17 cellular contexts compared by ENCODE assay signal in genomic region chr2:121925466-121925865, GRCh38.
DNase-seq lines count a peak whose midpoint lies in the region; ATAC-seq and TF ChIP-seq lines count a peak whose summit lies in the region.
"Had no signal": no experiment of that assay in that cellular context is flagged by ENCODE, and none has a peak within 500 bp of the region (broad histone marks: within the 10 kb centered on the region; RNA-seq: fewer than 3 reads in every experiment).

No MANE protein-coding gene starts in this region.

- H3K4me1 ChIP-seq in GM23248 (ENCODE audit: insufficient read depth) (no peaks in the 10 kb centered on the region), RWPE2 (ENCODE audit: insufficient read depth, poor library complexity, severe bottlenecking) (no peaks in the 10 kb centered on the region)
- H3K4me1 ChIP-seq in CD4-positive, alpha-beta memory T cell (ENCODE audit: insufficient read depth, low read length): no peaks in the 10 kb centered on the region
- H3K4me1 ChIP-seq: BLaER1 treated with 17β-estradiol and CSF1 and Interleukin-3, amounts not matched to agents 10 nM and 100 nM had no signal

- no peak overlapping the region for H3K4me3 Mint-ChIP-seq in CD4-positive, alpha-beta memory T cell
- H3K4me3 Mint-ChIP-seq: CD4-positive, CD25-positive, alpha-beta regulatory T cell had no signal

- no peak overlapping the region for H2AFZ ChIP-seq in GM23248

- H3K27me3 ChIP-seq in GM23248 (replicated peaks; ENCODE audit: insufficient read depth) (no peaks in the 10 kb centered on the region), MG63 (no peaks in the 10 kb centered on the region; the same call in 1 of the 2 replicates), RWPE2 (ENCODE audit: insufficient read depth, poor library complexity, severe bottlenecking) (no peaks in the 10 kb centered on the region)
- H3K27me3 ChIP-seq in CD4-positive, alpha-beta memory T cell (ENCODE audit: insufficient read depth, low read length): no peaks in the 10 kb centered on the region
- H3K27me3 ChIP-seq: BLaER1 treated with 17β-estradiol and CSF1 and Interleukin-3, amounts not matched to agents 10 nM and 100 nM had no signal

- peaks cover 4 to 6% of the 10 kb centered on the region in 2 donors for H3K27me3 Mint-ChIP-seq in CD4-positive, alpha-beta memory T cell

- peaks cover 0 to 3% (median 0%) of the 10 kb centered on the region in 8 donors for H3K9me3 Mint-ChIP-seq in CD4-positive, alpha-beta memory T cell

- in situ Hi-C loops in GM23248 (cut with MboI): no loop called here

- ATAC-seq in RWPE2 (ENCODE audit: low read depth): peak; percentile 45; the same call in 1 of the 3 replicates
- ATAC-seq in GM19351 (IDR thresholded peaks at IDR 0.05; ENCODE audit: unreplicated experiment): no peak
- ATAC-seq: GM12878, HCT116 had no signal

- CTCF ChIA-PET in CD4-positive, alpha-beta memory T cell (lab: Charles Lee; ENCODE audit: partially characterized antibody): interaction anchor here (0.8 kb wide), 1 partner anchor 10 kb away, joined by 3 read pairs; no protein-coding TSS in a partner anchor

- no peaks in the 10 kb centered on the region; the same call in 1 of the 2 replicates for H4K20me1 ChIP-seq in GM23248 (ENCODE audit: insufficient read depth)
- H4K20me1 ChIP-seq: BLaER1 treated with 17β-estradiol and CSF1 and Interleukin-3, amounts not matched to agents 10 nM and 100 nM had no signal

- H3K36me3 ChIP-seq in GM23248 (ENCODE audit: low read depth): no peaks in the 10 kb centered on the region
- H3K36me3 ChIP-seq in MG63: no peaks in the 10 kb centered on the region
- H3K36me3 ChIP-seq in RWPE2 (ENCODE audit: low read depth): no peaks in the 10 kb centered on the region
- H3K36me3 ChIP-seq in CD4-positive, alpha-beta memory T cell (ENCODE audit: insufficient read depth, low read length): no peaks in the 10 kb centered on the region
- H3K36me3 ChIP-seq: BLaER1 treated with 17β-estradiol and CSF1 and Interleukin-3, amounts not matched to agents 10 nM and 100 nM had no signal

- TF ChIP-seq CTCF in RWPE2 (IDR thresholded peaks at IDR 0.05; ENCODE audit: poor library complexity, severe bottlenecking) (no peak), fibroblast of mammary gland (conservative IDR thresholded peaks at IDR 0.05; ENCODE audit: control insufficient read depth, insufficient read depth, low read depth, low read length) (no peak)

- H3K27ac ChIP-seq in GM23248 (no peak overlapping the region), RWPE2 (ENCODE audit: poor library complexity, severe bottlenecking) (no peak overlapping the region)
- no peak overlapping the region for H3K27ac ChIP-seq in CD4-positive, alpha-beta memory T cell (ENCODE audit: low read depth, low read length)
- H3K27ac ChIP-seq: BLaER1 treated with 17β-estradiol and CSF1 and Interleukin-3, amounts not matched to agents 10 nM and 100 nM; HL-60 had no signal

- peaks cover 16% of the 10 kb centered on the region; the same call in 1 of the 2 replicates for H3F3A ChIP-seq in GM23248 (ENCODE audit: insufficient read depth)

- H3K27ac Mint-ChIP-seq in CD4-positive, alpha-beta memory T cell: no peak overlapping the region

- no peaks in the 10 kb centered on the region for H3K9me2 ChIP-seq in GM23248 (ENCODE audit: insufficient read depth)

- H3K9me3 ChIP-seq in GM23248 (ENCODE audit: low read depth) (no peaks in the 10 kb centered on the region), MG63 (no peaks in the 10 kb centered on the region), RWPE2 (ENCODE audit: severe bottlenecking) (no peaks in the 10 kb centered on the region)
- no peaks in the 10 kb centered on the region for H3K9me3 ChIP-seq in CD4-positive, alpha-beta memory T cell (ENCODE audit: control insufficient read depth in 1 of 2, low read length in 2 of 2)
- H3K9me3 ChIP-seq: BLaER1 treated with 17β-estradiol and CSF1 and Interleukin-3, amounts not matched to agents 10 nM and 100 nM had no signal

- H3K9ac ChIP-seq in GM23248: no peak overlapping the region
- H3K9ac ChIP-seq: BLaER1 treated with 17β-estradiol and CSF1 and Interleukin-3, amounts not matched to agents 10 nM and 100 nM had no signal

- WGBS in GM23248 (ENCODE audit: low coverage in 1 of 2, low lambda C conversion rate in 2 of 2, missing lambda C conversion rate in 2 of 2), 2 experiments: 68% methylated on average over 4 of the region's 4 CpGs

- intact Hi-C loops in CD4-positive, alpha-beta memory T cell (cut with micrococcal nuclease): no loop called here

- H3K4me1 Mint-ChIP-seq in CD4-positive, alpha-beta memory T cell: no peaks in the 10 kb centered on the region
- H3K4me1 Mint-ChIP-seq: CD4-positive, CD25-positive, alpha-beta regulatory T cell had no signal

- DNase-seq in GM23248 (peak; percentile 41), MG63 (peak; percentile 49), RWPE2 (ENCODE audit: low spot score) (no peak), fibroblast of mammary gland (ENCODE audit: low read depth) (peak; percentile 38), UCSD-AML1 (lab: John Stamatoyannopoulos, UW; ENCODE audit: unreplicated experiment) (no peak), retina (no peak)
- no peak for DNase-seq in CD4-positive, alpha-beta memory T cell
- DNase-seq: ACHN; Calu3; CD4-positive, CD25-positive, alpha-beta regulatory T cell; DMS 273 treated with DMSO at 0.1 percent for 48 hours; IMR-90 had no signal

- H3K4me3 ChIP-seq in GM23248 (no peak overlapping the region), MG63 (no peak overlapping the region), RWPE2 (ENCODE audit: severe bottlenecking) (no peak overlapping the region), fibroblast of mammary gland (ENCODE audit: control insufficient read depth, low read depth, low read length) (no peak overlapping the region)
- no peak overlapping the region for H3K4me3 ChIP-seq in CD4-positive, alpha-beta memory T cell (ENCODE audit: low read length in 2 of 2)
- H3K4me3 ChIP-seq: BLaER1 treated with 17β-estradiol and CSF1 and Interleukin-3, amounts not matched to agents 10 nM and 100 nM; GM12878 had no signal

- no peak overlapping the region for H3K4me2 ChIP-seq in GM23248 (ENCODE audit: unreplicated experiment)
- H3K4me2 ChIP-seq: BLaER1 treated with 17β-estradiol and CSF1 and Interleukin-3, amounts not matched to agents 10 nM and 100 nM had no signal

- H3K79me2 ChIP-seq in GM23248 (ENCODE audit: insufficient read depth): 0 out of 2 replicates have a peak, but pooled peaks cover 4% of the 10 kb centered on the region

- POLR2A ChIA-PET in CD4-positive, alpha-beta memory T cell (lab: Charles Lee; ENCODE audit: partially characterized antibody): no interaction called here

- H3K36me3 Mint-ChIP-seq in CD4-positive, alpha-beta memory T cell: no peaks in the 10 kb centered on the region
- H3K36me3 Mint-ChIP-seq: CD4-positive, CD25-positive, alpha-beta regulatory T cell had no signal

Comparison
In these comparisons a context has a peak if more than half of its experiments do, and no peak if none do; other contexts are left out.
1. DNase-seq: peak in GM23248 (single experiment), MG63 (single experiment) and fibroblast of mammary gland (single experiment); none in RWPE2 (single experiment), UCSD-AML1 (single experiment), CD4-positive, alpha-beta memory T cell (0 of 5) and retina (single experiment).